Comparison of ENCODE assay signal across 17 cellular contexts in genomic region chr2:15677141-15677911, GRCh38.
DNase-seq lines count a peak whose midpoint lies in the region; ATAC-seq and TF ChIP-seq lines count a peak whose summit lies in the region.
"Had no signal": no experiment of that assay in that cellular context is flagged by ENCODE, and none has a peak within 500 bp of the region (broad histone marks: within the 10 kb centered on the region; RNA-seq: fewer than 3 reads in every experiment).

No MANE protein-coding gene starts in this region.

- no peak overlapping the region for H3K4me3 Mint-ChIP-seq in GM23338

- H4K20me1 ChIP-seq in GM23338 (replicated peaks; ENCODE audit: insufficient read depth) = no peaks in the 10 kb centered on the region
- no peaks in the 10 kb centered on the region for H4K20me1 ChIP-seq in osteoblast (ENCODE audit: insufficient read depth, low read length)

- peaks cover 37% of the 10 kb centered on the region for H3K9me3 Mint-ChIP-seq in GM23338

- peaks cover 7% of the 10 kb centered on the region for H3K4me1 Mint-ChIP-seq in GM23338

- H2AFZ ChIP-seq in GM23338 = peak overlapping the region; percentile 50; the same call in 1 of the 2 replicates
- peak overlapping the region; percentile 22 for H2AFZ ChIP-seq in osteoblast (ENCODE audit: low read length)

- peaks cover 15% of the 10 kb centered on the region for H3K27me3 Mint-ChIP-seq in GM23338 (ENCODE audit: insufficient read depth, low read depth, poor library complexity)

- no peaks in the 10 kb centered on the region for H3K4me1 ChIP-seq in GM23338 (ENCODE audit: insufficient read depth)
- no peaks in the 10 kb centered on the region for H3K4me1 ChIP-seq in osteoblast (ENCODE audit: insufficient read depth, low read length)
- H3K4me1 ChIP-seq: colonic mucosa, suprapubic skin had no signal

- no peaks in the 10 kb centered on the region for H3F3A ChIP-seq in GM23338 (replicated peaks; ENCODE audit: low read depth)

- no peaks in the 10 kb centered on the region for H3K27me3 ChIP-seq in GM23338 (ENCODE audit: insufficient read depth)
- no peaks in the 10 kb centered on the region for H3K27me3 ChIP-seq in osteoblast (ENCODE audit: insufficient read depth, low read length)
- H3K27me3 ChIP-seq: colonic mucosa, esophagus muscularis mucosa, suprapubic skin had no signal

- H3K4me2 ChIP-seq in GM23338 (no peak overlapping the region), osteoblast (ENCODE audit: insufficient read depth, low read length) (peak overlapping the region; percentile 39)

- intact Hi-C loops in left cardiac atrium (cut with DNase I) = no loop called here

- H3K4me3 ChIP-seq in GM23338 (no peak overlapping the region), osteoblast (ENCODE audit: insufficient read depth, low read length) (no peak overlapping the region)
- H3K4me3 ChIP-seq: colonic mucosa, esophagus muscularis mucosa, suprapubic skin had no signal

- TF ChIP-seq CTCF in GM23338 (conservative IDR thresholded peaks at IDR 0.05; ENCODE audit: low read depth in 2 of 2) (no peak), osteoblast (IDR thresholded peaks at IDR 0.05; ENCODE audit: extremely low read depth, low read depth, low read length) (no peak)

- H3K36me3 ChIP-seq in GM23338 (ENCODE audit: insufficient read depth) = no peaks in the 10 kb centered on the region
- H3K36me3 ChIP-seq in osteoblast (ENCODE audit: insufficient read depth, low read length) = no peaks in the 10 kb centered on the region
- H3K36me3 ChIP-seq: colonic mucosa, esophagus muscularis mucosa, suprapubic skin had no signal

- no peak overlapping the region for H3K27ac Mint-ChIP-seq in GM23338
- H3K27ac Mint-ChIP-seq: activated T-helper 2 cell treated with anti-CD3 and anti-CD28 coated beads, Interferon-gamma antibody, Interleukin-2, Interleukin-4, amounts not matched to agents 10 μg/mL and 5 μg/mL and 100 μg/mL, durations not matched to agents 14 hours and 24 hours and 36 hours had no signal

- H3K27ac ChIP-seq in GM23338 (ENCODE audit: low read depth) (no peak overlapping the region), osteoblast (ENCODE audit: low read depth, low read length) (no peak overlapping the region)
- H3K27ac ChIP-seq: colonic mucosa, esophagus muscularis mucosa, suprapubic skin had no signal

- peaks cover 26% of the 10 kb centered on the region for H3K36me3 Mint-ChIP-seq in GM23338 (ENCODE audit: low read depth)

- H3K79me2 ChIP-seq in GM23338 (replicated peaks; ENCODE audit: insufficient read depth) (no peaks in the 10 kb centered on the region), osteoblast (ENCODE audit: insufficient read depth, low read length) (no peaks in the 10 kb centered on the region)

- in situ Hi-C loops in SK-MEL-5 (cut with HindIII; ENCODE audit: low pct_unique_long_range_greater_than_20kb, low sequenced_read_pairs) = no loop called here

- H3K9me2 ChIP-seq in GM23338 (ENCODE audit: insufficient read depth) = no peaks in the 10 kb centered on the region

- DNase-seq in GM23338 (ENCODE audit: low spot score) (no peak), SK-MEL-5 (ENCODE audit: low read depth, low spot score) (peak; percentile 20), left cardiac atrium (no peak), osteoblast (ENCODE audit: insufficient read length, low spot score, missing footprints) (no peak), COR-L47 (lab: John Stamatoyannopoulos, UW) (no peak)
- no peak for DNase-seq in activated CD8-positive, alpha-beta memory T cell treated with anti-CD3 and anti-CD28 coated beads for 24 hours
- DNase-seq: AML-193; amniotic stem cell; colonic mucosa; NCI-H510A treated with DMSO at 0.1 percent for 48 hours; OCI-M1; stimulated activated CD4-positive, alpha-beta T cell treated with anti-CD3 and anti-CD28 coated beads, Interleukin-2, amount 100 ng/mL, for 48 hours had no signal

- no peak; the same call in 1 of the 3 replicates for ATAC-seq in GM23338
- ATAC-seq in left cardiac atrium = peak; percentile 23 to 53
- no peak for ATAC-seq in GM21515 (IDR thresholded peaks at IDR 0.05; ENCODE audit: unreplicated experiment)
- ATAC-seq in GM21447 (IDR thresholded peaks at IDR 0.05; ENCODE audit: unreplicated experiment) = no peak

- no peaks in the 10 kb centered on the region for H3K9me3 ChIP-seq in osteoblast (ENCODE audit: low read depth, low read length)
- H3K9me3 ChIP-seq: colonic mucosa, esophagus muscularis mucosa, suprapubic skin had no signal

TF ChIP-seq in GM23338, 12 proteins besides CTCF, POLR2A, EP300 and RAD21:
- no peak for TF ChIP-seq POLR2AphosphoS5 (IDR thresholded peaks at IDR 0.05; ENCODE audit: low read depth)
- TF ChIP-seq STAT1 (IDR thresholded peaks at IDR 0.05; ENCODE audit: unreplicated experiment) = no peak
- no peak for TF ChIP-seq ZNF462 (CRISPR knock-in tag; IDR thresholded peaks at IDR 0.05)

Comparison
In these comparisons a context has a peak if more than half of its experiments do, and no peak if none do; other contexts are left out.
1. ATAC-seq: peak in left cardiac atrium (2 of 2); none in GM23338 (single experiment), GM21515 (single experiment) and GM21447 (single experiment).